Comparison of ENCODE assay signal across 8 cellular contexts in the genomic region with DNA sequence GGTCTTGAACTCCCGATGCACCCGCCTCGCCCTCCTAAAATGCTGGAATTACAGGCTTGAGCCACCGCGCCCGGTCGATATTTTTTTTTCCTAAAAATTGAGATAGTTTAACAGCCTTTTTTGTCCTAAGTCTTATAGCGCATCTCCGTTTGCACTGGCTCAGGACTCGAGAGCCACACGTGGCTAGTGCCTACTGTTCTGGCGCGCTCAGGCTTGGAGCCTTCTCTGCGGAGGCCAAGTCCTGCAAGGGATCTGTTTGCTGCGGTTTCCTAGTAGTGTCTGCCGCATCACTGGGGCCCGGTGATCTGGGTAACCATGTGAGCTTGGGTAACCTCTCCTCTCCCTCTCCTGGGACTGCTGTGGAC. TPM values are rescaled to one million over a fixed set of nuclear protein-coding genes. Genes with fewer than 3 reads are reported as not detected.
DNase-seq lines count a peak whose midpoint lies in the region; ATAC-seq and TF ChIP-seq lines count a peak whose summit lies in the region.

No MANE protein-coding gene starts in this region.

- intact Hi-C loops in Right ventricle myocardium superior (cut with DNase I) (loop anchor here (5.0 kb wide), 1 partner anchor 42 kb away; no protein-coding TSS in a partner anchor), gastrocnemius medialis (cut with DNase I; ENCODE audit: low total_unique reads) (loop anchor here (5.0 kb wide), 1 partner anchor 37 kb away; no protein-coding TSS in a partner anchor)

- DNase-seq in NCI-H1105 (lab: John Stamatoyannopoulos, UW) (peak; percentile 3), NCI-H1105 treated with DMSO at 0.1 percent for 48 hours (lab: John Stamatoyannopoulos, UW) (no peak), WERI-Rb-1 (no peak), Right ventricle myocardium superior (no peak), gastrocnemius medialis (peak in 1 of 2 donors; percentile 74), KG1 (lab: John Stamatoyannopoulos, UW) (no peak), GM13977 (ENCODE audit: low spot score) (no peak)
- no peak for DNase-seq in effector CD8-positive, alpha-beta T cell (lab: John Stamatoyannopoulos, UW)

- peak overlapping the region; percentile 96 for H3K27ac ChIP-seq in WERI-Rb-1
- H3K27ac ChIP-seq in gastrocnemius medialis, result peak overlapping the region; percentile 95 to 99 (median 98)

- no peak for TF ChIP-seq POLR2A in gastrocnemius medialis (IDR thresholded peaks at IDR 0.05)

- H3K4me1 ChIP-seq in gastrocnemius medialis, result peaks cover 48 to 51% of the 10 kb centered on the region in 2 donors

- H3K27me3 ChIP-seq in WERI-Rb-1 (ENCODE audit: insufficient read depth, low read depth, severe bottlenecking) (no peaks in the 10 kb centered on the region), gastrocnemius medialis (no peaks in the 10 kb centered on the region)

- H3K9me3 ChIP-seq in WERI-Rb-1 (ENCODE audit: severe bottlenecking), result no peaks in the 10 kb centered on the region
- H3K9me3 ChIP-seq in gastrocnemius medialis, result no peaks in the 10 kb centered on the region

- in situ Hi-C loops in gastrocnemius medialis (cut with MboI; ENCODE audit: low sequenced_read_pairs in 4 of 4), result loop anchor here in 1 of 4 donors (10.0 kb wide), 1 partner anchor 55 kb away; the partner anchor contains the start of gene KIAA2013
- in situ Hi-C loops in GM13977 (cut with MboI; ENCODE audit: low pct_unique_long_range_greater_than_20kb, low sequenced_read_pairs, unreplicated experiment), result no loop called here

- TF ChIP-seq CTCF in WERI-Rb-1 (IDR thresholded peaks at IDR 0.05; ENCODE audit: low read depth, low read length), result no peak
- TF ChIP-seq CTCF in gastrocnemius medialis (IDR thresholded peaks at IDR 0.05 in 4 of 5, conservative IDR thresholded peaks at IDR 0.05 in 1 of 5), result no peak
- TF ChIP-seq CTCF in GM13977 (IDR thresholded peaks at IDR 0.05; ENCODE audit: extremely low read depth, insufficient read depth, missing control alignments), result no peak

- H3K4me3 ChIP-seq in WERI-Rb-1 (ENCODE audit: low read depth, low read length), result peak overlapping the region; percentile 58
- H3K4me3 ChIP-seq in gastrocnemius medialis, result peak overlapping the region; percentile 75 to 93 (median 89)

- ATAC-seq in Right ventricle myocardium superior (ENCODE audit: poor library complexity), result peak; percentile 32
- ATAC-seq in gastrocnemius medialis, result peak; percentile 73 to 74

- peaks cover 39% of the 10 kb centered on the region for H3K36me3 ChIP-seq in WERI-Rb-1
- H3K36me3 ChIP-seq in gastrocnemius medialis, result peaks cover 0 to 35% of the 10 kb centered on the region in 2 donors

RNA-seq across cellular contexts. Expression of gene MFN2, which starts 0.8 kb away (rescaled TPM):
- total RNA-seq in Right ventricle myocardium superior (648 TPM), gastrocnemius medialis (100 to 1,000 TPM; 176 to 282 (median 217) TPM)

RNA-seq across cellular contexts. Expression of gene MIIP, which starts 39.9 kb away (rescaled TPM):
- total RNA-seq in Right ventricle myocardium superior (14.6 TPM), gastrocnemius medialis (10 to 100 TPM; 32.4 to 43.1 (median 40.1) TPM)

RNA-seq across cellular contexts. Expression of gene PLOD1, which starts 44.9 kb away (rescaled TPM):
- 66.1 TPM for total RNA-seq in Right ventricle myocardium superior
- 10 to 100 TPM; 23.9 to 66.5 (median 54.8) TPM for total RNA-seq in gastrocnemius medialis

RNA-seq across cellular contexts. Expression of gene KIAA2013, which starts 53.2 kb away (rescaled TPM):
- total RNA-seq in Right ventricle myocardium superior (31.6 TPM), gastrocnemius medialis (100 to 1,000 TPM in 1 of 4 donors, 10 to 100 TPM in 3; 71.0 to 126 (median 85.1) TPM)
